In the genomic region with DNA sequence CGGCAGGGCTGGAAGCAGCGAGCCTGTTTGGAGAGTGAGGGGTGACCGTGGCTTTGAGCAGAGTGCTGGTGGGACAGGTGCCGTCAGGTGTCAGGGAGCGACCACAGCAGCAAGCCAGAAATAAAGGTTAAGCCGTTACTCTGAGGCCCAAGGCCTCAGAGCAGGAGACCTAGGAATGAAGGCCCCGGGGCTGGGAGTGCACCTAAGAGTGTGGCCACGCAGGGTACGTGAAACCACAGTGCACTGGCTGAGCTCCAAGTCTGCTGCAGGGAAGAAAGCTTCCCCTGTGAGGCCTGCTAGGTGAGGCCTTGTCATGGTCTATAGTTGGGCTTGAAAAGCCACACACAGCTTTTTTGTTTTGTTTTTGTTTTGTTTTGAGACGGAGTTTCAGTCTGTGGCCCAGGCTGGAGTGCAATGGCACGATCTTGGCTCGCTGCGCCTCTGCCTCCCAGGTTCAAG, we compare ENCODE assay signal across 1 cellular context.
A peak's percentile ranks its signal among the peaks of the same experiment; 100 is the strongest.
TF ChIP-seq lines count a peak whose summit lies in the region.

No MANE protein-coding gene starts in this region.

TF ChIP-seq in GM12878, 131 proteins besides CTCF, POLR2A, EP300 and RAD21 (continued from another document):
- TF ChIP-seq, protein P1, sequence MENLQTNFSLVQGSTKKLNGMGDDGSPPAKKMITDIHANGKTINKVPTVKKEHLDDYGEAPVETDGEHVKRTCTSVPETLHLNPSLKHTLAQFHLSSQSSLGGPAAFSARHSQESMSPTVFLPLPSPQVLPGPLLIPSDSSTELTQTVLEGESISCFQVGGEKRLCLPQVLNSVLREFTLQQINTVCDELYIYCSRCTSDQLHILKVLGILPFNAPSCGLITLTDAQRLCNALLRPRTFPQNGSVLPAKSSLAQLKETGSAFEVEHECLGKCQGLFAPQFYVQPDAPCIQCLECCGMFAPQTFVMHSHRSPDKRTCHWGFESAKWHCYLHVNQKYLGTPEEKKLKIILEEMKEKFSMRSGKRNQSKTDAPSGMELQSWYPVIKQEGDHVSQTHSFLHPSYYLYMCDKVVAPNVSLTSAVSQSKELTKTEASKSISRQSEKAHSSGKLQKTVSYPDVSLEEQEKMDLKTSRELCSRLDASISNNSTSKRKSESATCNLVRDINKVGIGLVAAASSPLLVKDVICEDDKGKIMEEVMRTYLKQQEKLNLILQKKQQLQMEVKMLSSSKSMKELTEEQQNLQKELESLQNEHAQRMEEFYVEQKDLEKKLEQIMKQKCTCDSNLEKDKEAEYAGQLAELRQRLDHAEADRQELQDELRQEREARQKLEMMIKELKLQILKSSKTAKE (IDR thresholded peaks at IDR 0.05; ENCODE audit: low read depth, poor library complexity, severe bottlenecking): peak; percentile 93
- TF ChIP-seq TCF7 (IDR thresholded peaks at IDR 0.05; ENCODE audit: borderline replicate concordance) (peak; percentile 82), MXI1 (IDR thresholded peaks at IDR 0.05; ENCODE audit: low read depth, low read length) (peak; percentile 53), RAD51 (IDR thresholded peaks at IDR 0.05) (peak; percentile 24; the same call in 1 of the 2 replicates), ATF7 (IDR thresholded peaks at IDR 0.05; ENCODE audit: low read depth) (peak; percentile 61; the same call in 1 of the 2 replicates), ZBED1 (IDR thresholded peaks at IDR 0.05; ENCODE audit: borderline replicate concordance) (peak; percentile 41; the same call in 1 of the 2 replicates), NFIC (IDR thresholded peaks at IDR 0.05; ENCODE audit: low read depth, low read length) (peak; percentile 63), RUNX3 (IDR thresholded peaks at IDR 0.05; ENCODE audit: low read length) (peak; percentile 95), FOXK2 (IDR thresholded peaks at IDR 0.05) (no peak), SPI1 (IDR thresholded peaks at IDR 0.05; ENCODE audit: borderline replicate concordance, insufficient read depth, low read depth, low read length) (no peak), SRF (IDR thresholded peaks at IDR 0.05; ENCODE audit: low read depth in 2 of 2, low read length in 2 of 2) (no peak), DPF2 (IDR thresholded peaks at IDR 0.05) (peak; percentile 33; the same call in 1 of the 2 replicates), NFYA (IDR thresholded peaks at IDR 0.05; ENCODE audit: borderline replicate concordance, low read depth, low read length) (no peak), TBL1XR1 (IDR thresholded peaks at IDR 0.05; ENCODE audit: low read depth, low read length) (peak; percentile 42; the same call in 1 of the 2 replicates), ASH2L (IDR thresholded peaks at IDR 0.05; ENCODE audit: borderline replicate concordance, low read depth) (no peak), YY1 (IDR thresholded peaks at IDR 0.05; ENCODE audit: low read depth, low read length) (no peak), NBN (IDR thresholded peaks at IDR 0.05) (peak; percentile 92), JUNB (IDR thresholded peaks at IDR 0.05) (peak; percentile 47), STAT1 (conservative IDR thresholded peaks at IDR 0.05) (no peak), MTA2 (IDR thresholded peaks at IDR 0.05; ENCODE audit: low read depth) (peak; percentile 59; the same call in 1 of the 2 replicates), POLR2AphosphoS5 (IDR thresholded peaks at IDR 0.05; ENCODE audit: low read length) (peak; percentile 39; the same call in 1 of the 2 replicates), HCFC1 (IDR thresholded peaks at IDR 0.05; ENCODE audit: low read length) (peak; percentile 15; the same call in 1 of the 2 replicates)
- TF ChIP-seq, protein P2, sequence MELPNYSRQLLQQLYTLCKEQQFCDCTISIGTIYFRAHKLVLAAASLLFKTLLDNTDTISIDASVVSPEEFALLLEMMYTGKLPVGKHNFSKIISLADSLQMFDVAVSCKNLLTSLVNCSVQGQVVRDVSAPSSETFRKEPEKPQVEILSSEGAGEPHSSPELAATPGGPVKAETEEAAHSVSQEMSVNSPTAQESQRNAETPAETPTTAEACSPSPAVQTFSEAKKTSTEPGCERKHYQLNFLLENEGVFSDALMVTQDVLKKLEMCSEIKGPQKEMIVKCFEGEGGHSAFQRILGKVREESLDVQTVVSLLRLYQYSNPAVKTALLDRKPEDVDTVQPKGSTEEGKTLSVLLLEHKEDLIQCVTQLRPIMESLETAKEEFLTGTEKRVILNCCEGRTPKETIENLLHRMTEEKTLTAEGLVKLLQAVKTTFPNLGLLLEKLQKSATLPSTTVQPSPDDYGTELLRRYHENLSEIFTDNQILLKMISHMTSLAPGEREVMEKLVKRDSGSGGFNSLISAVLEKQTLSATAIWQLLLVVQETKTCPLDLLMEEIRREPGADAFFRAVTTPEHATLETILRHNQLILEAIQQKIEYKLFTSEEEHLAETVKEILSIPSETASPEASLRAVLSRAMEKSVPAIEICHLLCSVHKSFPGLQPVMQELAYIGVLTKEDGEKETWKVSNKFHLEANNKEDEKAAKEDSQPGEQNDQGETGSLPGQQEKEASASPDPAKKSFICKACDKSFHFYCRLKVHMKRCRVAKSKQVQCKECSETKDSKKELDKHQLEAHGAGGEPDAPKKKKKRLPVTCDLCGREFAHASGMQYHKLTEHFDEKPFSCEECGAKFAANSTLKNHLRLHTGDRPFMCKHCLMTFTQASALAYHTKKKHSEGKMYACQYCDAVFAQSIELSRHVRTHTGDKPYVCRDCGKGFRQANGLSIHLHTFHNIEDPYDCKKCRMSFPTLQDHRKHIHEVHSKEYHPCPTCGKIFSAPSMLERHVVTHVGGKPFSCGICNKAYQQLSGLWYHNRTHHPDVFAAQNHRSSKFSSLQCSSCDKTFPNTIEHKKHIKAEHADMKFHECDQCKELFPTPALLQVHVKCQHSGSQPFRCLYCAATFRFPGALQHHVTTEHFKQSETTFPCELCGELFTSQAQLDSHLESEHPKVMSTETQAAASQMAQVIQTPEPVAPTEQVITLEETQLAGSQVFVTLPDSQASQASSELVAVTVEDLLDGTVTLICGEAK (IDR thresholded peaks at IDR 0.05; ENCODE audit: borderline replicate concordance): no peak
- TF ChIP-seq, protein P3, sequence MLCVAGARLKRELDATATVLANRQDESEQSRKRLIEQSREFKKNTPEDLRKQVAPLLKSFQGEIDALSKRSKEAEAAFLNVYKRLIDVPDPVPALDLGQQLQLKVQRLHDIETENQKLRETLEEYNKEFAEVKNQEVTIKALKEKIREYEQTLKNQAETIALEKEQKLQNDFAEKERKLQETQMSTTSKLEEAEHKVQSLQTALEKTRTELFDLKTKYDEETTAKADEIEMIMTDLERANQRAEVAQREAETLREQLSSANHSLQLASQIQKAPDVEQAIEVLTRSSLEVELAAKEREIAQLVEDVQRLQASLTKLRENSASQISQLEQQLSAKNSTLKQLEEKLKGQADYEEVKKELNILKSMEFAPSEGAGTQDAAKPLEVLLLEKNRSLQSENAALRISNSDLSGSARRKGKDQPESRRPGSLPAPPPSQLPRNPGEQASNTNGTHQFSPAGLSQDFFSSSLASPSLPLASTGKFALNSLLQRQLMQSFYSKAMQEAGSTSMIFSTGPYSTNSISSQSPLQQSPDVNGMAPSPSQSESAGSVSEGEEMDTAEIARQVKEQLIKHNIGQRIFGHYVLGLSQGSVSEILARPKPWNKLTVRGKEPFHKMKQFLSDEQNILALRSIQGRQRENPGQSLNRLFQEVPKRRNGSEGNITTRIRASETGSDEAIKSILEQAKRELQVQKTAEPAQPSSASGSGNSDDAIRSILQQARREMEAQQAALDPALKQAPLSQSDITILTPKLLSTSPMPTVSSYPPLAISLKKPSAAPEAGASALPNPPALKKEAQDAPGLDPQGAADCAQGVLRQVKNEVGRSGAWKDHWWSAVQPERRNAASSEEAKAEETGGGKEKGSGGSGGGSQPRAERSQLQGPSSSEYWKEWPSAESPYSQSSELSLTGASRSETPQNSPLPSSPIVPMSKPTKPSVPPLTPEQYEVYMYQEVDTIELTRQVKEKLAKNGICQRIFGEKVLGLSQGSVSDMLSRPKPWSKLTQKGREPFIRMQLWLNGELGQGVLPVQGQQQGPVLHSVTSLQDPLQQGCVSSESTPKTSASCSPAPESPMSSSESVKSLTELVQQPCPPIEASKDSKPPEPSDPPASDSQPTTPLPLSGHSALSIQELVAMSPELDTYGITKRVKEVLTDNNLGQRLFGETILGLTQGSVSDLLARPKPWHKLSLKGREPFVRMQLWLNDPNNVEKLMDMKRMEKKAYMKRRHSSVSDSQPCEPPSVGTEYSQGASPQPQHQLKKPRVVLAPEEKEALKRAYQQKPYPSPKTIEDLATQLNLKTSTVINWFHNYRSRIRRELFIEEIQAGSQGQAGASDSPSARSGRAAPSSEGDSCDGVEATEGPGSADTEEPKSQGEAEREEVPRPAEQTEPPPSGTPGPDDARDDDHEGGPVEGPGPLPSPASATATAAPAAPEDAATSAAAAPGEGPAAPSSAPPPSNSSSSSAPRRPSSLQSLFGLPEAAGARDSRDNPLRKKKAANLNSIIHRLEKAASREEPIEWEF (IDR thresholded peaks at IDR 0.05; ENCODE audit: insufficient replicate concordance, low read depth, low read length): no peak
